27 cellular contexts compared by ENCODE assay signal in genomic region chr21:41965447-41966340, GRCh38. TPM values are rescaled to one million over a fixed set of nuclear protein-coding genes. Genes with fewer than 3 reads are reported as not detected.
DNase-seq lines count a peak whose midpoint lies in the region; ATAC-seq, FAIRE-seq and TF ChIP-seq lines count a peak whose summit lies in the region.
"Had no signal": no experiment of that assay in that cellular context is flagged by ENCODE, and none has a peak within 500 bp of the region (broad histone marks: within the 10 kb centered on the region; RNA-seq: fewer than 3 reads in every experiment).

No MANE protein-coding gene starts in this region.

- no peak for TF ChIP-seq RAD21 in HepG2 (CRISPR knock-in tag; IDR thresholded peaks at IDR 0.05)

- peaks cover 45% of the 10 kb centered on the region for H3K4me1 ChIP-seq in HepG2 (ENCODE audit: insufficient read depth, low read length)
- no peaks in the 10 kb centered on the region for H3K4me1 ChIP-seq in testis
- H3K4me1 ChIP-seq in foreskin keratinocyte: peaks cover 2% of the 10 kb centered on the region
- H3K4me1 ChIP-seq: Caco-2, left lung had no signal

- TF ChIP-seq EP300 in HepG2 (IDR thresholded peaks at IDR 0.05; ENCODE audit: low read depth in 2 of 2, low read length in 2 of 2) (no peak), HepG2 (CRISPR knock-in tag; IDR thresholded peaks at IDR 0.05; ENCODE audit: borderline replicate concordance) (no peak)

- H3K4me2 ChIP-seq in HepG2 (ENCODE audit: low read depth, low read length): no peak overlapping the region

- BruUV-seq in HepG2 (replicated peaks; lab: Mats Ljungman, UMichigan): no TSS peak

- H3K27me3 ChIP-seq in HepG2 (ENCODE audit: control insufficient read depth in 1 of 2, insufficient read depth in 2 of 2, low read length in 2 of 2): peaks cover 6 to 28% of the 10 kb centered on the region in 2 experiments; a peak in 4 of 5 replicates
- no peaks in the 10 kb centered on the region for H3K27me3 ChIP-seq in testis
- H3K27me3 ChIP-seq in foreskin keratinocyte: no peaks in the 10 kb centered on the region
- H3K27me3 ChIP-seq: left lung, SJSA1, tibial nerve had no signal

- no peaks in the 10 kb centered on the region for H4K20me1 ChIP-seq in HepG2 (ENCODE audit: insufficient read depth, low read length)

- ATAC-seq in HepG2: no peak
- no peak for ATAC-seq in foreskin keratinocyte
- ATAC-seq in GM18858 (IDR thresholded peaks at IDR 0.05; ENCODE audit: unreplicated experiment): no peak
- ATAC-seq in GM19328 (IDR thresholded peaks at IDR 0.05; ENCODE audit: unreplicated experiment): no peak
- ATAC-seq: left lung, T-cell had no signal

- no peak overlapping the region for H3K9ac ChIP-seq in HepG2 (ENCODE audit: insufficient read depth, low read depth, low read length)

- in situ Hi-C loops in HepG2 (cut with HindIII; ENCODE audit: extremely low pct_ligation_motif_present, low pct_unique_long_range_greater_than_20kb): no loop called here

- no peak for TF ChIP-seq CTCF in RWPE1 (conservative IDR thresholded peaks at IDR 0.05; ENCODE audit: low read depth)
- TF ChIP-seq CTCF in HepG2 (CRISPR knock-in tag; IDR thresholded peaks at IDR 0.05): no peak
- TF ChIP-seq CTCF in testis (IDR thresholded peaks at IDR 0.05): no peak
- TF ChIP-seq CTCF in foreskin keratinocyte (conservative IDR thresholded peaks at IDR 0.05): no peak

- FAIRE-seq in HepG2 (lab: Jason Lieb, UNC): no peak
- FAIRE-seq: astrocyte, endometrium, small intestine had no signal

- no peak overlapping the region for H3K4me3 ChIP-seq in HepG2 (replicated peaks in 1 of 3; ENCODE audit: insufficient read depth in 1 of 3, low read depth in 2 of 3, low read length in 3 of 3)
- no peak overlapping the region for H3K4me3 ChIP-seq in testis
- H3K4me3 ChIP-seq: left lung, SJSA1, tibial nerve had no signal

- peak overlapping the region; percentile 50 for H3K27ac ChIP-seq in RWPE1
- H3K27ac ChIP-seq in HepG2 (ENCODE audit: extremely low read length, insufficient read depth, low read length): no peak overlapping the region
- H3K27ac ChIP-seq in testis: no peak overlapping the region
- H3K27ac ChIP-seq in foreskin keratinocyte: no peak overlapping the region
- H3K27ac ChIP-seq: C4-2B, left lung, SJSA1, tibial nerve had no signal

- POLR2A ChIA-PET in RWPE1 (lab: Yijun Ruan, JAX; ENCODE audit: low non-redundant PET): no interaction called here
- POLR2A ChIA-PET in HepG2 (lab: Yijun Ruan, JAX): no interaction called here

- 71% methylated on average over 17 of the region's 18 CpGs for WGBS in HepG2 (ENCODE audit: low lambda C conversion rate)
- 86 to 91% methylated on average over 18 of the region's 18 CpGs for WGBS in testis, 2 donors

- DNase-seq in activated effector memory CD4-positive, alpha-beta T cell treated with anti-CD3 and anti-CD28 coated beads, Interleukin-2, amount 50 U/mL, for 16 hours: peak; percentile 52
- no peak for DNase-seq in activated effector memory CD4-positive, alpha-beta T cell treated with Interleukin-2 at 50 U/mL for 16 hours
- DNase-seq in RWPE1 (ENCODE audit: low spot score) (no peak), HepG2 (ENCODE audit: low spot score) (no peak), testis (peak; percentile 7), foreskin keratinocyte (no peak)
- DNase-seq: activated B cell treated with CpG ODN at 0.5 μM for 24 hours; activated gamma-delta T cell; activated naive CD8-positive, alpha-beta T cell treated with anti-CD3 and anti-CD28 coated beads, Interleukin-2, amount 10 ng/mL, durations not matched to agents 7 days and 5 days; Caco-2; central memory CD4-positive, alpha-beta T cell; dermis blood vessel endothelial cell; Karpas-422; left lung; NCI-H1436; NCI-H510A; nucleus accumbens; small intestine; stimulated activated CD4-positive, alpha-beta T cell treated with anti-CD3 and anti-CD28 coated beads, Interleukin-1b, Interleukin-23, amount 100 ng/mL, for 48 hours; T-cell had no signal

- no peak overlapping the region for H2AFZ ChIP-seq in HepG2 (ENCODE audit: low read length)

- no peaks in the 10 kb centered on the region for H3K9me3 ChIP-seq in HepG2 (ENCODE audit: low read length)
- H3K9me3 ChIP-seq in testis: no peaks in the 10 kb centered on the region
- H3K9me3 ChIP-seq: Caco-2, left lung, SJSA1, tibial nerve had no signal

- CTCF ChIA-PET in RWPE1 (lab: Yijun Ruan, JAX) (no interaction called here), HepG2 (lab: Yijun Ruan, JAX; ENCODE audit: low intra/inter-chr PET ratio, low total read pairs) (no interaction called here)

- H3K36me3 ChIP-seq in HepG2 (replicated peaks in 1 of 2; ENCODE audit: control insufficient read depth in 1 of 2, insufficient read depth in 2 of 2, low read length in 2 of 2) (no peaks in the 10 kb centered on the region), testis (ENCODE audit: low read depth, missing control alignments) (no peaks in the 10 kb centered on the region)
- H3K36me3 ChIP-seq: left lung, SJSA1, tibial nerve had no signal

- TF ChIP-seq POLR2A in HepG2 (IDR thresholded peaks at IDR 0.05; ENCODE audit: insufficient read depth in 1 of 2, low read depth in 2 of 2, low read length in 2 of 2): no peak
- TF ChIP-seq POLR2A in testis (IDR thresholded peaks at IDR 0.05): no peak

- intact Hi-C loops in HepG2 (cut with micrococcal nuclease; ENCODE audit: unreplicated experiment): no loop called here
- intact Hi-C loops in testis (cut with DNase I; ENCODE audit: low total_unique reads): no loop called here

- no peaks in the 10 kb centered on the region for H3K79me2 ChIP-seq in HepG2 (ENCODE audit: insufficient read depth, low read length)

RNA-seq across cellular contexts. Expression of gene C2CD2, which starts 11.9 kb away (rescaled TPM):
- 10.4 and 12.5 TPM in 2 replicates for total RNA-seq in HepG2 (2016; rRNA removed; fragmentation: Illumina TruSeq; extraction: Trizol)
- 7.3 and 11.5 TPM in 2 replicates for total RNA-seq in HepG2 (2016; cell fraction: cytosol; rRNA removed; fragmentation: Illumina TruSeq; extraction: Trizol; ENCODE audit: low read depth)
- total RNA-seq in HepG2 (2016; cell fraction: insoluble cytoplasmic fraction; rRNA removed; fragmentation: Illumina TruSeq; extraction: Trizol): 10.9 and 12.2 TPM in 2 replicates
- 9.5 and 12.2 TPM in 2 replicates for total RNA-seq in HepG2 (2016; cell fraction: membrane; rRNA removed; fragmentation: Illumina TruSeq; extraction: Trizol)
- total RNA-seq in HepG2 (2016; cell fraction: nucleus; rRNA removed; fragmentation: Illumina TruSeq; extraction: Trizol): 14.5 and 19.4 TPM in 2 replicates
- polyA plus RNA-seq in HepG2 (2011; rRNA removed): 19.5 and 19.7 TPM in 2 replicates
- polyA plus RNA-seq in HepG2 (2011; cell fraction: cytosol; rRNA removed): 11.6 and 12.9 TPM in 2 replicates
- polyA plus RNA-seq in HepG2 (2011; cell fraction: nucleus; rRNA removed): 29.5 and 36.3 TPM in 2 replicates
- 8.1 and 8.7 TPM in 2 replicates for polyA plus RNA-seq in HepG2 (2012)
- polyA plus RNA-seq in HepG2 (2016; cell fraction: cytosol; fragmentation: Illumina TruSeq; extraction: Trizol; ENCODE audit: low read depth): 1.3 and 1.9 TPM in 2 replicates
- 7.6 and 8.0 TPM in 2 replicates for polyA plus RNA-seq in HepG2 (2016; cell fraction: insoluble cytoplasmic fraction; fragmentation: Illumina TruSeq; extraction: Trizol; ENCODE audit: low read depth)
- polyA plus RNA-seq in HepG2 (2016; cell fraction: membrane; fragmentation: Illumina TruSeq; extraction: Trizol; ENCODE audit: low read depth): 3.9 and 4.6 TPM in 2 replicates
- polyA plus RNA-seq in HepG2 (2016; cell fraction: nucleus; fragmentation: Illumina TruSeq; extraction: Trizol; ENCODE audit: insufficient read depth, low read depth): 22.5 and 23.5 TPM in 2 replicates
- polyA minus RNA-seq in HepG2 (2011; rRNA and poly(A)+ RNA removed; ENCODE audit: low replicate concordance): 80.5 and 82.8 TPM in 2 replicates
- polyA minus RNA-seq in HepG2 (2011; cell fraction: cytosol; rRNA and poly(A)+ RNA removed): 15.5 and 21.5 TPM in 2 replicates
- polyA minus RNA-seq in HepG2 (2011; cell fraction: nucleus; rRNA and poly(A)+ RNA removed): 34.5 and 38.3 TPM in 2 replicates
- total RNA-seq in testis: 10 to 100 TPM; 13.2 to 17.4 TPM
- polyA plus RNA-seq in testis (ENCODE audit: insufficient read depth, low read depth, low replicate concordance): 8.6 TPM
- 54.1 and 84.4 TPM in 2 replicates for total RNA-seq in foreskin keratinocyte
- 20.8 and 27.6 TPM in 2 replicates for polyA plus RNA-seq in foreskin keratinocyte

RNA-seq across cellular contexts. Expression of gene ZBTB21, which starts 44.5 kb away (rescaled TPM):
- 6.1 and 7.7 TPM in 2 replicates for total RNA-seq in HepG2 (2016; rRNA removed; fragmentation: Illumina TruSeq; extraction: Trizol)
- 0.97 and 1.3 TPM in 2 replicates for total RNA-seq in HepG2 (2016; cell fraction: cytosol; rRNA removed; fragmentation: Illumina TruSeq; extraction: Trizol; ENCODE audit: low read depth)
- total RNA-seq in HepG2 (2016; cell fraction: insoluble cytoplasmic fraction; rRNA removed; fragmentation: Illumina TruSeq; extraction: Trizol): 5.5 and 8.3 TPM in 2 replicates
- total RNA-seq in HepG2 (2016; cell fraction: membrane; rRNA removed; fragmentation: Illumina TruSeq; extraction: Trizol): 3.0 and 3.4 TPM in 2 replicates
- 8.5 and 10.3 TPM in 2 replicates for total RNA-seq in HepG2 (2016; cell fraction: nucleus; rRNA removed; fragmentation: Illumina TruSeq; extraction: Trizol)
- 2.5 and 4.5 TPM in 2 replicates for polyA plus RNA-seq in HepG2 (2011; rRNA removed)
- 1.6 and 2.3 TPM in 2 replicates for polyA plus RNA-seq in HepG2 (2011; cell fraction: cytosol; rRNA removed)
- 4.3 and 8.3 TPM in 2 replicates for polyA plus RNA-seq in HepG2 (2011; cell fraction: nucleus; rRNA removed)
- polyA plus RNA-seq in HepG2 (2012): 3.7 and 5.1 TPM in 2 replicates
- 0.25 TPM in 2 replicates for polyA plus RNA-seq in HepG2 (2016; cell fraction: cytosol; fragmentation: Illumina TruSeq; extraction: Trizol; ENCODE audit: low read depth)
- polyA plus RNA-seq in HepG2 (2016; cell fraction: insoluble cytoplasmic fraction; fragmentation: Illumina TruSeq; extraction: Trizol; ENCODE audit: low read depth): 5.7 and 5.8 TPM in 2 replicates
- polyA plus RNA-seq in HepG2 (2016; cell fraction: membrane; fragmentation: Illumina TruSeq; extraction: Trizol; ENCODE audit: low read depth): 0.60 and 0.90 TPM in 2 replicates
- 8.0 and 9.0 TPM in 2 replicates for polyA plus RNA-seq in HepG2 (2016; cell fraction: nucleus; fragmentation: Illumina TruSeq; extraction: Trizol; ENCODE audit: insufficient read depth, low read depth)
- polyA minus RNA-seq in HepG2 (2011; rRNA and poly(A)+ RNA removed; ENCODE audit: low replicate concordance): 6.1 and 21.7 TPM in 2 replicates
- polyA minus RNA-seq in HepG2 (2011; cell fraction: cytosol; rRNA and poly(A)+ RNA removed): 4.0 and 6.0 TPM in 2 replicates
- 14.5 and 16.0 TPM in 2 replicates for polyA minus RNA-seq in HepG2 (2011; cell fraction: nucleus; rRNA and poly(A)+ RNA removed)
- 10 to 100 TPM; 26.3 to 30.9 TPM for total RNA-seq in testis
- 18.1 TPM for polyA plus RNA-seq in testis (ENCODE audit: insufficient read depth, low read depth, low replicate concordance)
- total RNA-seq in foreskin keratinocyte: 17.1 and 21.7 TPM in 2 replicates
- polyA plus RNA-seq in foreskin keratinocyte: 3.1 and 3.3 TPM in 2 replicates

Comparison
In these comparisons a context has a peak if more than half of its experiments do, and no peak if none do; other contexts are left out.
1. DNase-seq: peak in activated effector memory CD4-positive, alpha-beta T cell treated with anti-CD3 and anti-CD28 coated beads, Interleukin-2, amount 50 U/mL, for 16 hours (single experiment) and testis (single experiment); none in activated effector memory CD4-positive, alpha-beta T cell treated with Interleukin-2 at 50 U/mL for 16 hours (single experiment), RWPE1 (single experiment), HepG2 (single experiment) and foreskin keratinocyte (0 of 2).